Comparison of ENCODE assay signal across 8 cellular contexts in the genomic region with DNA sequence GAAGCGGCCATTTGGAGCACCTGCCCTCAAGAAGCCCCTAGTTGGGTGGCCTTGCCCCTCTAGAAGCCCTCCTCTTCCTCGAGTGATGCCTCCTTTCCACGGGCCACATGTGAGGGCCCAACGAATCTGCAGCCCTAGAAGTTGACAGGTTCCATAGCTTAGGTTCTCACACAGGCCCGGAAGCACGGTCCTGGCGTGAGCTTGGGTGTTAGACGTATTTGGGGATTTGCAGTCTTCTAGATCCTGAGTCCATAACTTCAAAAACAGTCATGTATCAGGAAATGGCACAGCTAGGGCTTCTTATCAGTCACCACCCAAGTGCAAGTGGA. TPM values are rescaled to one million over a fixed set of nuclear protein-coding genes. Genes with fewer than 3 reads are reported as not detected.
DNase-seq lines count a peak whose midpoint lies in the region; ATAC-seq and TF ChIP-seq lines count a peak whose summit lies in the region.

No MANE protein-coding gene starts in this region.

- H3K27ac ChIP-seq in effector memory CD4-positive, alpha-beta T cell (ENCODE audit: insufficient read depth, low read length, poor library complexity, severe bottlenecking), result peak overlapping the region; percentile 98

- TF ChIP-seq POLR2A in NB4 (IDR thresholded peaks at IDR 0.05; ENCODE audit: extremely low read depth, insufficient read length), result no peak

- H3K4me3 ChIP-seq in NB4 (ENCODE audit: low read depth, low read length), result peak overlapping the region; percentile 67
- H3K4me3 ChIP-seq in effector memory CD4-positive, alpha-beta T cell (ENCODE audit: insufficient read depth, low read depth, low read length, poor library complexity, severe bottlenecking), result peak overlapping the region; percentile 84

- no peaks in the 10 kb centered on the region for H3K9me3 Mint-ChIP-seq in neural crest cell

- H3K27ac Mint-ChIP-seq in neural crest cell (ENCODE audit: unreplicated experiment), result peak overlapping the region; percentile 89

- peaks cover 20% of the 10 kb centered on the region for H3K4me1 Mint-ChIP-seq in neural crest cell

- ATAC-seq in GM19324 (IDR thresholded peaks at IDR 0.05; ENCODE audit: low FRiP score, unreplicated experiment), result no peak

- H3K36me3 ChIP-seq in effector memory CD4-positive, alpha-beta T cell (ENCODE audit: control insufficient read depth, insufficient read depth, low read length), result no peaks in the 10 kb centered on the region

- TF ChIP-seq CTCF in NB4 (IDR thresholded peaks at IDR 0.05; ENCODE audit: low read depth, low read length), result no peak
- TF ChIP-seq CTCF in neural crest cell (conservative IDR thresholded peaks at IDR 0.05), result no peak

- no peaks in the 10 kb centered on the region for H3K9me3 ChIP-seq in effector memory CD4-positive, alpha-beta T cell (ENCODE audit: control insufficient read depth, low read length)

- no peaks in the 10 kb centered on the region for H3K27me3 Mint-ChIP-seq in neural crest cell (ENCODE audit: low read depth)

- H3K4me3 Mint-ChIP-seq in neural crest cell, result peak overlapping the region; percentile 91

- peaks cover 8% of the 10 kb centered on the region for H3K4me1 ChIP-seq in effector memory CD4-positive, alpha-beta T cell (ENCODE audit: control insufficient read depth, insufficient read depth, low read length, poor library complexity, severe bottlenecking)

- DNase-seq in EL, result peak; percentile 19
- no peak for DNase-seq in NB4 (ENCODE audit: low read depth)
- DNase-seq in effector memory CD4-positive, alpha-beta T cell, result no peak
- DNase-seq in neural crest cell (ENCODE audit: low read depth, low spot score), result no peak
- no peak for DNase-seq in cerebellar cortex (ENCODE audit: low spot score)
- DNase-seq in cerebellum (ENCODE audit: low spot score), result no peak
- DNase-seq in GM19238 (ENCODE audit: insufficient read length, low spot score), result no peak

- no peaks in the 10 kb centered on the region for H3K27me3 ChIP-seq in effector memory CD4-positive, alpha-beta T cell (replicated peaks; ENCODE audit: control insufficient read depth, insufficient read depth, low read length, poor library complexity, severe bottlenecking)

- H3K36me3 Mint-ChIP-seq in neural crest cell (ENCODE audit: low read depth), result no peaks in the 10 kb centered on the region

RNA-seq across cellular contexts. Expression of a gene that starts 0.4 kb away (rescaled TPM):
- total RNA-seq in neural crest cell (32.0 and 33.4 TPM in 2 replicates), cerebellum (40.1 TPM)
